22 cellular contexts compared by ENCODE assay signal in the genomic region with DNA sequence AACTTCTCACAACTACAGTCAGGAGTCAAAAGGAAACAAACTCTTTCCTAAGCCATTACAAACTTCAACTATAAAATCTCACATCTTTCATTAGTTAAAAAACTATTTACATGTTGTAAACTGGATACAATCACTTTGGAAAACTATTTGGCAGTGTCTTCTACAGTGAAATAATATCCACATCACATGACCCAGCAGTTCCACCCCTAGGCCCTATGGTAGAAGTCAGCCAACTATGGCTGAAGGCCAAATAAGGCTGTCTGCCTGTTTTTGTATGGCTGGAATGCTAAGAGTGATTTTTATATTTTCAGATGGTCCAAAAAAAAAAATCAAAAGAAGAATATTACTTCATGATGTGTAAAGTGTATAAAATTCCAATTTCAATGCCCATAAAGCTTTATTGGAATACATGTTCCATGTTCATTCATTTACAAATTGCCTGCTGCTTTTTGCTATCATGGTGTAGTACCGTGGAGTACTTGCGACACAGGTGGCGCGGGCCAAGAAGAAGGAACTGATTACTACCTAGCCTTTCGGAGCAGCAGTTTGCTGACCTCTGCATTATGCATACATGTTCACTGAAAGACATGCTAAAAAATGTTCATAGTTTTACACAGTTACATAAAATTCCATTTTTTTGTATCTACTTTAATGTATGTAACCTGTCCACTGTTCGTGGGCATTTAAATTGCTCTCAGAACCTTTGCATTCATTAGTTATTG.
A peak's percentile ranks its signal among the peaks of the same experiment; 100 is the strongest.
DNase-seq lines count a peak whose midpoint lies in the region; ATAC-seq and TF ChIP-seq lines count a peak whose summit lies in the region.
"Had no signal": no experiment of that assay in that cellular context is flagged by ENCODE, and none has a peak within 500 bp of the region (broad histone marks: within the 10 kb centered on the region; RNA-seq: fewer than 3 reads in every experiment).

No MANE protein-coding gene starts in this region.

- TF ChIP-seq EP300 in Ishikawa (IDR thresholded peaks at IDR 0.05; ENCODE audit: borderline replicate concordance), result no peak

- H3K9me3 ChIP-seq in MM.1S (replicated peaks; ENCODE audit: insufficient read depth, low read length), result no peaks in the 10 kb centered on the region
- H3K9me3 ChIP-seq: upper lobe of right lung had no signal

- H3K27me3 ChIP-seq in MM.1S (replicated peaks; ENCODE audit: insufficient read depth, low read length), result no peaks in the 10 kb centered on the region
- H3K27me3 ChIP-seq: upper lobe of right lung had no signal

- H2AFZ ChIP-seq in MM.1S (ENCODE audit: low read length), result no peak overlapping the region

- ATAC-seq in sciatic nerve, result peak; percentile 90
- ATAC-seq: upper lobe of right lung had no signal

- H3K36me3 ChIP-seq in MM.1S (replicated peaks; ENCODE audit: insufficient read depth, low read length), result no peaks in the 10 kb centered on the region
- H3K36me3 ChIP-seq: upper lobe of right lung had no signal

- H3K4me3 ChIP-seq in fibroblast of mammary gland (ENCODE audit: control insufficient read depth, low read depth, low read length) (no peak overlapping the region), MM.1S (ENCODE audit: low read length) (no peak overlapping the region)
- H3K4me3 ChIP-seq: upper lobe of right lung had no signal

- no peak overlapping the region for H3K4me2 ChIP-seq in MM.1S (ENCODE audit: low read depth, low read length)

- H3K4me1 ChIP-seq in MM.1S (ENCODE audit: low read length), result no peaks in the 10 kb centered on the region
- H3K4me1 ChIP-seq: upper lobe of right lung had no signal

- no peaks in the 10 kb centered on the region for H3K79me2 ChIP-seq in MM.1S (ENCODE audit: low read length)

- no peaks in the 10 kb centered on the region for H3K9me2 ChIP-seq in MM.1S (replicated peaks; ENCODE audit: insufficient read depth, low read length)

- H4K20me1 ChIP-seq in MM.1S (ENCODE audit: insufficient read depth, low read length), result no peaks in the 10 kb centered on the region

- no peak overlapping the region for H3K27ac ChIP-seq in MM.1S (ENCODE audit: low read length)
- H3K27ac ChIP-seq: upper lobe of right lung had no signal

- DNase-seq in NOMO-1 (lab: John Stamatoyannopoulos, UW; ENCODE audit: unreplicated experiment in 2 of 2), result peak; percentile 9 to 34
- DNase-seq in NOMO-1 treated with dmso at 0.1 percent for 144 hours (lab: John Stamatoyannopoulos, UW; ENCODE audit: unreplicated experiment), result no peak
- peak; percentile 41 for DNase-seq in fibroblast of mammary gland (ENCODE audit: low read depth)
- no peak for DNase-seq in sciatic nerve (ENCODE audit: low spot score)
- no peak for DNase-seq in SHP77 (lab: John Stamatoyannopoulos, UW)
- no peak for DNase-seq in MM.1S
- no peak for DNase-seq in NCI-H1436 (lab: John Stamatoyannopoulos, UW)
- DNase-seq: activated CD4-positive, alpha-beta T cell treated with anti-CD3 and anti-CD28 coated beads, Interleukin-2, amount 10 ng/mL, durations not matched to agents 7 days and 5 days; activated effector memory CD4-positive, alpha-beta T cell treated with Interleukin-2 at 50 U/mL for 16 hours; CD8-positive, alpha-beta memory T cell; central memory CD4-positive, alpha-beta T cell; DMS79; effector CD8-positive, alpha-beta T cell; hypothalamus; kidney glomerular epithelial cell; NCI-H187 treated with DMSO at 0.1 percent for 48 hours; NCI-H510A; nephron progenitor cell; small intestine; stimulated activated CD4-positive, alpha-beta T cell treated with anti-CD3 and anti-CD28 coated beads, Interleukin-4, amount 100 ng/mL, for 1 hour; upper lobe of right lung had no signal

- TF ChIP-seq CTCF in fibroblast of mammary gland (conservative IDR thresholded peaks at IDR 0.05; ENCODE audit: control insufficient read depth, insufficient read depth, low read depth, low read length), result no peak
- TF ChIP-seq CTCF in MM.1S (IDR thresholded peaks at IDR 0.05; ENCODE audit: low read length), result no peak

- H3K9ac ChIP-seq in MM.1S (ENCODE audit: low read length), result no peak overlapping the region

- TF ChIP-seq RAD21 in Ishikawa (IDR thresholded peaks at IDR 0.05; ENCODE audit: low read depth), result no peak

- H3F3A ChIP-seq in MM.1S (ENCODE audit: insufficient read depth, low read length), result no peaks in the 10 kb centered on the region

- intact Hi-C loops in sciatic nerve (cut with DNase I), result no loop called here

TF ChIP-seq in Ishikawa, 13 proteins besides CTCF, POLR2A, EP300 and RAD21:
- no peak for TF ChIP-seq EGR1 (IDR thresholded peaks at IDR 0.05)
- TF ChIP-seq, protein P1, sequence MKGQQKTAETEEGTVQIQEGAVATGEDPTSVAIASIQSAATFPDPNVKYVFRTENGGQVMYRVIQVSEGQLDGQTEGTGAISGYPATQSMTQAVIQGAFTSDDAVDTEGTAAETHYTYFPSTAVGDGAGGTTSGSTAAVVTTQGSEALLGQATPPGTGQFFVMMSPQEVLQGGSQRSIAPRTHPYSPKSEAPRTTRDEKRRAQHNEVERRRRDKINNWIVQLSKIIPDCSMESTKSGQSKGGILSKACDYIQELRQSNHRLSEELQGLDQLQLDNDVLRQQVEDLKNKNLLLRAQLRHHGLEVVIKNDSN (IDR thresholded peaks at IDR 0.05), result peak; percentile 54

Comparison
In these comparisons a context has a peak if more than half of its experiments do, and no peak if none do; other contexts are left out.
1. DNase-seq: peak in NOMO-1 (2 of 2) and fibroblast of mammary gland (single experiment); none in NOMO-1 treated with dmso at 0.1 percent for 144 hours (single experiment), sciatic nerve (single experiment), SHP77 (0 of 2), MM.1S (single experiment) and NCI-H1436 (single experiment).